Comparison of ENCODE assay signal across 1 cellular context in genomic region chr9:12640021-12640587, GRCh38.
TF ChIP-seq lines count a peak whose summit lies in the region.

No MANE protein-coding gene starts in this region.

TF ChIP-seq in H1, 55 proteins besides CTCF, POLR2A, EP300 and RAD21 (continued from another document):
- TF ChIP-seq E2F6 (IDR thresholded peaks at IDR 0.05), result no peak
- TF ChIP-seq GABPA (IDR thresholded peaks at IDR 0.05; ENCODE audit: borderline replicate concordance, insufficient read depth, low read length), result no peak
- TF ChIP-seq, protein P1, sequence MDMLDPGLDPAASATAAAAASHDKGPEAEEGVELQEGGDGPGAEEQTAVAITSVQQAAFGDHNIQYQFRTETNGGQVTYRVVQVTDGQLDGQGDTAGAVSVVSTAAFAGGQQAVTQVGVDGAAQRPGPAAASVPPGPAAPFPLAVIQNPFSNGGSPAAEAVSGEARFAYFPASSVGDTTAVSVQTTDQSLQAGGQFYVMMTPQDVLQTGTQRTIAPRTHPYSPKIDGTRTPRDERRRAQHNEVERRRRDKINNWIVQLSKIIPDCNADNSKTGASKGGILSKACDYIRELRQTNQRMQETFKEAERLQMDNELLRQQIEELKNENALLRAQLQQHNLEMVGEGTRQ (IDR thresholded peaks at IDR 0.05; ENCODE audit: low read length), result no peak
- TF ChIP-seq MAFK (IDR thresholded peaks at IDR 0.05; ENCODE audit: low read depth, low read length), result no peak
- TF ChIP-seq ATF3 (IDR thresholded peaks at IDR 0.05; ENCODE audit: insufficient read depth, low read depth, low read length), result no peak
- no peak for TF ChIP-seq CHD1 (IDR thresholded peaks at IDR 0.05; ENCODE audit: low read depth, low read length)
- TF ChIP-seq HDAC2 (IDR thresholded peaks at IDR 0.05; ENCODE audit: borderline replicate concordance in 1 of 2, low read depth in 2 of 2, low read length in 2 of 2), result no peak
TF ChIP-seq in H1: peak in this region for 0.
